In the genomic region with DNA sequence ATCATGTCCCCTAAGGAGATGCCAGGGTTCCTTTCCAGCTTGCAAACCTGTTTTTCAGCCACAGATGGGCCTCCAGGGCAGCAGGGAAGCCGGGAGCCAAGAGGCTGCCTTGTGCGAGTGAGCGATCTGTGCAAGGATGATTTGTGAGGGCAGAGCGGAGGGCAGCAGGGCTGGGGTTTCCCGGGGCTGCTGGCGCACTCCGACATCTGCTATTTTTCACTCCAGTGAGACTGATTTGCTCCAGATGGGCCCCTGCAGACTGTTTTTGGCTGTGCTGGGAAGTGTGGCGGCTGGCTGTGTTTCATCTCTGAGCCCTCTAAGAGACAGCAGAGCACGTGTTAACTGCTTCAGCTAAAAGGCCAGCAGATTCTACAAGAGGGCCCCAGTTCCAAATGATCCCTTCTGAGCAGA, we compare ENCODE assay signal across 11 cellular contexts.
DNase-seq lines count a peak whose midpoint lies in the region; ATAC-seq and TF ChIP-seq lines count a peak whose summit lies in the region.
"Had no signal": no experiment of that assay in that cellular context is flagged by ENCODE, and none has a peak within 500 bp of the region (broad histone marks: within the 10 kb centered on the region; RNA-seq: fewer than 3 reads in every experiment).

No MANE protein-coding gene starts in this region.

- TF ChIP-seq POLR2A in gastroesophageal sphincter (IDR thresholded peaks at IDR 0.05): no peak

- peak overlapping the region in 3 of 4 donors; percentile 16 to 64 (median 57) for H3K27ac ChIP-seq in gastroesophageal sphincter

- no peak for TF ChIP-seq CTCF in BE2C (IDR thresholded peaks at IDR 0.05; ENCODE audit: low read depth, low read length)
- TF ChIP-seq CTCF in gastroesophageal sphincter (IDR thresholded peaks at IDR 0.05): no peak
- no peak for TF ChIP-seq CTCF in omental fat pad (IDR thresholded peaks at IDR 0.05)

- H3K27me3 ChIP-seq in BE2C: no peaks in the 10 kb centered on the region
- no peaks in the 10 kb centered on the region for H3K27me3 ChIP-seq in gastroesophageal sphincter

- peaks cover 23% of the 10 kb centered on the region for H3K4me1 ChIP-seq in BE2C
- H3K4me1 ChIP-seq in gastroesophageal sphincter: peaks cover 3 to 22% (median 4%) of the 10 kb centered on the region in 3 donors

- H3K9me3 ChIP-seq in BE2C: no peaks in the 10 kb centered on the region
- peaks cover 0 to 8% (median 0%) of the 10 kb centered on the region in 3 donors for H3K9me3 ChIP-seq in gastroesophageal sphincter

- ATAC-seq in gastroesophageal sphincter (peak; percentile 82), omental fat pad (ENCODE audit: low FRiP score) (peak; percentile 72), HG02852 (IDR thresholded peaks at IDR 0.05; ENCODE audit: unreplicated experiment) (no peak), GM21737 (IDR thresholded peaks at IDR 0.05; ENCODE audit: unreplicated experiment) (no peak), esophagus mucosa (no peak)

- WGBS in gastroesophageal sphincter (ENCODE audit: low coverage in 1 of 2), 2 donors: 40% methylated on average over 2 of the region's 9 CpGs; no CpG with 5 or more reads in 1 of the 2 donors

- peak; percentile 91 for DNase-seq in BE2C
- peak; percentile 87 for DNase-seq in NCI-H524 treated with DMSO at 0.1 percent for 48 hours (lab: John Stamatoyannopoulos, UW)
- no peak for DNase-seq in omental fat pad (ENCODE audit: low spot score)
- no peak for DNase-seq in T-helper 1 cell
- DNase-seq: activated CD4-positive, alpha-beta T cell treated with anti-CD3 and anti-CD28 coated beads, Interleukin-2, amount 50 U/mL, for 48 hours; central memory CD4-positive, alpha-beta T cell; T-helper 2 cell had no signal

- H3K36me3 ChIP-seq in BE2C: no peaks in the 10 kb centered on the region
- no peaks in the 10 kb centered on the region for H3K36me3 ChIP-seq in gastroesophageal sphincter

- H3K4me3 ChIP-seq in BE2C (ENCODE audit: low read depth, low read length): no peak overlapping the region
- no peak overlapping the region for H3K4me3 ChIP-seq in gastroesophageal sphincter

- no peak for TF ChIP-seq EP300 in gastroesophageal sphincter (IDR thresholded peaks at IDR 0.05)

Comparison
In these comparisons a context has a peak if more than half of its experiments do, and no peak if none do; other contexts are left out.
1. DNase-seq: peak in BE2C (single experiment) and NCI-H524 treated with DMSO at 0.1 percent for 48 hours (single experiment); none in omental fat pad (single experiment) and T-helper 1 cell (0 of 5).
2. ATAC-seq: peak in gastroesophageal sphincter (single experiment) and omental fat pad (single experiment); none in HG02852 (single experiment), GM21737 (single experiment) and esophagus mucosa (single experiment).